Comparison of ENCODE assay signal across 9 cellular contexts in genomic region chr5:135890867-135891266, GRCh38. TPM values are rescaled to one million over a fixed set of nuclear protein-coding genes. Genes with fewer than 3 reads are reported as not detected.
DNase-seq lines count a peak whose midpoint lies in the region; ATAC-seq and TF ChIP-seq lines count a peak whose summit lies in the region.
"Had no signal": no experiment of that assay in that cellular context is flagged by ENCODE, and none has a peak within 500 bp of the region (broad histone marks: within the 10 kb centered on the region; RNA-seq: fewer than 3 reads in every experiment).

No MANE protein-coding gene starts in this region.

- H3K4me1 ChIP-seq in OCI-LY3 (ENCODE audit: low read length): peaks cover 18% of the 10 kb centered on the region

- peaks cover 25% of the 10 kb centered on the region for H3K4me1 Mint-ChIP-seq in activated CD4-positive, alpha-beta T cell treated with anti-CD3 and anti-CD28 coated beads for 36 hours
- H3K4me1 Mint-ChIP-seq in type B pancreatic cell (ENCODE audit: unreplicated experiment): peaks cover 37% of the 10 kb centered on the region

- no peak overlapping the region for H2AFZ ChIP-seq in OCI-LY3 (ENCODE audit: low read depth, low read length)

- POLR2A ChIA-PET in activated CD4-positive, alpha-beta T cell treated with anti-CD3 and anti-CD28 coated beads for 36 hours (lab: Charles Lee): interaction anchor here (0.6 to 1.2 kb wide), 2 partner anchors 146 to 385 kb away, joined by 4 to 5 read pairs; no protein-coding TSS in a partner anchor

- no peak overlapping the region for H3K27ac ChIP-seq in OCI-LY3 (ENCODE audit: low read length)

- H3K36me3 Mint-ChIP-seq in activated CD4-positive, alpha-beta T cell treated with anti-CD3 and anti-CD28 coated beads for 36 hours (ENCODE audit: low read depth): no peaks in the 10 kb centered on the region
- no peaks in the 10 kb centered on the region for H3K36me3 Mint-ChIP-seq in type B pancreatic cell

- H3K27me3 Mint-ChIP-seq in activated CD4-positive, alpha-beta T cell treated with anti-CD3 and anti-CD28 coated beads for 36 hours: peaks cover 43% of the 10 kb centered on the region
- peaks cover 51% of the 10 kb centered on the region for H3K27me3 Mint-ChIP-seq in type B pancreatic cell

- intact Hi-C loops in activated CD4-positive, alpha-beta T cell treated with anti-CD3 and anti-CD28 coated beads for 36 hours (cut with DNase I, micrococcal nuclease): loop anchor here (1.0 to 10.0 kb wide), 4 partner anchors 22 to 254 kb away; no protein-coding TSS in a partner anchor

- DNase-seq in activated CD4-positive, alpha-beta T cell treated with anti-CD3 and anti-CD28 coated beads for 36 hours: peak; percentile 81
- DNase-seq in activated CD4-positive, alpha-beta T cell treated with anti-CD3 and anti-CD28 coated beads for 4 hours: no peak
- peak; percentile 37 to 49 for DNase-seq in stimulated activated CD4-positive, alpha-beta T cell treated with anti-CD3 and anti-CD28 coated beads, Interleukin-2, amount 100 ng/mL, for 24 hours
- DNase-seq in type B pancreatic cell (ENCODE audit: extremely low spot score, unreplicated experiment): no peak
- DNase-seq in HUDEP-2 (lab: John Stamatoyannopoulos, UW; ENCODE audit: unreplicated experiment in 76 of 76): no peak

- peaks cover 44% of the 10 kb centered on the region for H3K27me3 ChIP-seq in OCI-LY3 (ENCODE audit: low read depth, low read length)

- no peak for TF ChIP-seq CTCF in OCI-LY3 (IDR thresholded peaks at IDR 0.05; ENCODE audit: low read depth, low read length)
- no peak for TF ChIP-seq CTCF in type B pancreatic cell (conservative IDR thresholded peaks at IDR 0.05)

- H3K9ac ChIP-seq in OCI-LY3 (ENCODE audit: low read length): no peak overlapping the region

- no peak overlapping the region for H3K4me3 Mint-ChIP-seq in activated CD4-positive, alpha-beta T cell treated with anti-CD3 and anti-CD28 coated beads for 36 hours
- H3K4me3 Mint-ChIP-seq in type B pancreatic cell: no peak overlapping the region

- ATAC-seq in activated CD4-positive, alpha-beta T cell treated with anti-CD3 and anti-CD28 coated beads for 36 hours: peak; percentile 93
- peak; percentile 72 for ATAC-seq in GM21786 (IDR thresholded peaks at IDR 0.05; ENCODE audit: unreplicated experiment)
- no peak for ATAC-seq in HG02973 (IDR thresholded peaks at IDR 0.05; ENCODE audit: unreplicated experiment)

- H3K36me3 ChIP-seq in OCI-LY3 (replicated peaks; ENCODE audit: low read depth, low read length): no peaks in the 10 kb centered on the region

- H4K20me1 ChIP-seq in OCI-LY3 (ENCODE audit: insufficient read depth, low read length): no peaks in the 10 kb centered on the region

- H3K27ac Mint-ChIP-seq in activated CD4-positive, alpha-beta T cell treated with anti-CD3 and anti-CD28 coated beads for 36 hours: no peak overlapping the region
- no peak overlapping the region for H3K27ac Mint-ChIP-seq in type B pancreatic cell

- no peaks in the 10 kb centered on the region for H3K9me3 Mint-ChIP-seq in activated CD4-positive, alpha-beta T cell treated with anti-CD3 and anti-CD28 coated beads for 36 hours (ENCODE audit: low read depth)
- no peaks in the 10 kb centered on the region for H3K9me3 Mint-ChIP-seq in type B pancreatic cell

- H3K4me2 ChIP-seq in OCI-LY3 (ENCODE audit: low read length): peak overlapping the region; percentile 38

- no peak overlapping the region for H3K4me3 ChIP-seq in OCI-LY3 (ENCODE audit: low read length)

- no peaks in the 10 kb centered on the region for H3K9me3 ChIP-seq in OCI-LY3 (ENCODE audit: insufficient read depth, low read length)

- H3K79me2 ChIP-seq in OCI-LY3 (ENCODE audit: low read length): no peaks in the 10 kb centered on the region

- CTCF ChIA-PET in activated CD4-positive, alpha-beta T cell treated with anti-CD3 and anti-CD28 coated beads for 36 hours (lab: Charles Lee): interaction anchor here (0.6 to 1.4 kb wide), 9 partner anchors 18 to 556 kb away, joined by 3 to 4 read pairs (median 3); no protein-coding TSS in a partner anchor

RNA-seq across cellular contexts. Expression of gene IL9, which starts 4.8 kb away (rescaled TPM):
- total RNA-seq in activated CD4-positive, alpha-beta T cell treated with anti-CD3 and anti-CD28 coated beads for 36 hours: 10 to 100 TPM; 47.9 to 48.1 TPM
- not detected in 2 replicates for total RNA-seq in type B pancreatic cell (ENCODE audit: low replicate concordance)
- total RNA-seq: mononuclear cell had no signal

RNA-seq across cellular contexts. Expression of gene SLC25A48, which starts 56.4 kb away (rescaled TPM):
- not detected for total RNA-seq in activated CD4-positive, alpha-beta T cell treated with anti-CD3 and anti-CD28 coated beads for 36 hours
- total RNA-seq in type B pancreatic cell (ENCODE audit: low replicate concordance): 3.3 and 8.2 TPM in 2 replicates
- total RNA-seq: mononuclear cell had no signal

Comparison
In these comparisons a context has a peak if more than half of its experiments do, and no peak if none do; other contexts are left out.
1. DNase-seq: peak in activated CD4-positive, alpha-beta T cell treated with anti-CD3 and anti-CD28 coated beads for 36 hours (single experiment) and stimulated activated CD4-positive, alpha-beta T cell treated with anti-CD3 and anti-CD28 coated beads, Interleukin-2, amount 100 ng/mL, for 24 hours (2 of 2); none in activated CD4-positive, alpha-beta T cell treated with anti-CD3 and anti-CD28 coated beads for 4 hours (0 of 2), type B pancreatic cell (single experiment) and HUDEP-2 (0 of 76).
2. RNA of gene IL9, which starts 4.8 kb away (total RNA-seq): 47.9 to 48.1 TPM in activated CD4-positive, alpha-beta T cell treated with anti-CD3 and anti-CD28 coated beads for 36 hours; not detected in type B pancreatic cell; every median in the first group is over 10 times any median in the second.